Comparison of ENCODE assay signal across 8 cellular contexts in the genomic region with DNA sequence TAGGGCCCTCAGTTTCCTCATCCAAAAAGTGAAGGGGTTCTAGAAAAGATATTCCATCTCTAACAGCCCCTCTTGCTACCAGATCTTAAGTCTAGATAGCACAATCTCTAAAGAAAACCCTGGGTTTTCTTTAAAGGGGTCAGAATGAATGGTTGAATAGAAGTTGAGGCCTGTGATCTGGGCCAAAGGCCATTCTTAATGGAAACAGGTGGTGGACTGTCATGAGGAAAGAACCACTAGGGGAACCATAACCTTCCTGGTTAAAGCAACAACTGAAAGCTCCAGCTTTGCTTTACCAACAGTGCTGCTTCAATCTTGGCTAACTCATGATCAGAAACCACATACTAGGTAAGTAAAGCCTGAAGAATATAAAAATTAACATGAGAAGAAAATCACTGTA. TPM values are rescaled to one million over a fixed set of nuclear protein-coding genes. Genes with fewer than 3 reads are reported as not detected.
DNase-seq lines count a peak whose midpoint lies in the region; ATAC-seq and TF ChIP-seq lines count a peak whose summit lies in the region.

No MANE protein-coding gene starts in this region.

- H3K9ac ChIP-seq in duodenal mucosa (ENCODE audit: low read depth in 1 of 2, low read length in 2 of 2) (peak overlapping the region in 1 of 2 donors; percentile 96), neural progenitor cell (no peak overlapping the region)

- peaks cover 67% of the 10 kb centered on the region for H3K79me2 ChIP-seq in OCI-LY7 (ENCODE audit: insufficient read depth, low read depth, low read length)
- H3K79me2 ChIP-seq in neural progenitor cell (ENCODE audit: low read depth) = peaks cover 69% of the 10 kb centered on the region

- peaks cover 22% of the 10 kb centered on the region for H3K36me3 Mint-ChIP-seq in neural progenitor cell

- no peak for DNase-seq in heart right ventricle
- no peak for DNase-seq in cardiac septum (ENCODE audit: low spot score)
- peak; percentile 71 for DNase-seq in OCI-LY7 (ENCODE audit: low spot score)
- DNase-seq in neural progenitor cell (ENCODE audit: low spot score) = peak; percentile 63
- no peak for DNase-seq in NCI-H2171 (lab: John Stamatoyannopoulos, UW)
- no peak for DNase-seq in omental fat pad (ENCODE audit: low spot score)

- H3K4me2 ChIP-seq in OCI-LY7 (ENCODE audit: low read length) = peak overlapping the region; percentile 78
- peak overlapping the region; percentile 98 for H3K4me2 ChIP-seq in neural progenitor cell

- peaks cover 34% of the 10 kb centered on the region for H3F3A ChIP-seq in neural progenitor cell (ENCODE audit: low read depth)

- no peak overlapping the region for H2AFZ ChIP-seq in OCI-LY7 (ENCODE audit: low read length)
- H2AFZ ChIP-seq in neural progenitor cell (replicated peaks) = no peak overlapping the region

- POLR2A ChIA-PET in OCI-LY7 (lab: Charles Lee) = interaction anchor here (0.6 to 2.5 kb wide), 6 partner anchors 11 to 385 kb away, joined by 3 to 13 read pairs (median 4); no protein-coding TSS in a partner anchor

- no peaks in the 10 kb centered on the region for H3K27me3 Mint-ChIP-seq in neural progenitor cell (ENCODE audit: insufficient read depth, low read depth)

- H3K4me1 ChIP-seq in heart right ventricle = peaks cover 4 to 62% (median 45%) of the 10 kb centered on the region in 9 donors
- peaks cover 29% of the 10 kb centered on the region for H3K4me1 ChIP-seq in OCI-LY7 (ENCODE audit: insufficient read depth, low read length, poor library complexity, severe bottlenecking)
- peaks cover 10 to 18% of the 10 kb centered on the region in 2 donors for H3K4me1 ChIP-seq in duodenal mucosa (ENCODE audit: control insufficient read depth in 1 of 2, insufficient read depth in 2 of 2, low read length in 2 of 2)
- peaks cover 12% of the 10 kb centered on the region for H3K4me1 ChIP-seq in neural progenitor cell

- peak overlapping the region in 8 of 10 donors; percentile 83 to 99 (median 94) for H3K4me3 ChIP-seq in heart right ventricle
- H3K4me3 ChIP-seq in OCI-LY7 (ENCODE audit: low read depth, low read length, poor library complexity, severe bottlenecking) = peak overlapping the region; percentile 89
- peak overlapping the region; percentile 77 to 99 for H3K4me3 ChIP-seq in duodenal mucosa (ENCODE audit: low read depth in 1 of 2, low read length in 2 of 2)
- H3K4me3 ChIP-seq in neural progenitor cell = peak overlapping the region; percentile 89

- no TSS peak for BruUV-seq in OCI-LY7 (replicated peaks; lab: Mats Ljungman, UMichigan)

- H3K27ac ChIP-seq in heart right ventricle (peak overlapping the region in 3 of 10 donors; percentile 6 to 97 (median 96)), OCI-LY7 (ENCODE audit: low read depth, low read length, poor library complexity, severe bottlenecking) (peak overlapping the region; percentile 65), duodenal mucosa (ENCODE audit: low read depth, low read length) (no peak overlapping the region), neural progenitor cell (no peak overlapping the region)

- H3K9me3 Mint-ChIP-seq in neural progenitor cell = no peaks in the 10 kb centered on the region

- peaks cover 25% of the 10 kb centered on the region; the same call in 1 of the 2 replicates for H4K20me1 ChIP-seq in OCI-LY7 (ENCODE audit: insufficient read depth, low read length)
- peaks cover 62% of the 10 kb centered on the region for H4K20me1 ChIP-seq in neural progenitor cell (ENCODE audit: low read depth)

- no peak overlapping the region for H3K27ac Mint-ChIP-seq in neural progenitor cell

- no peaks in the 10 kb centered on the region for H3K9me2 ChIP-seq in OCI-LY7 (ENCODE audit: insufficient read depth, low read length)

- TF ChIP-seq CTCF in heart right ventricle (IDR thresholded peaks at IDR 0.05) (peak in 4 of 9 donors; percentile 24 to 41 (median 35)), OCI-LY7 (conservative IDR thresholded peaks at IDR 0.05; ENCODE audit: low read length) (peak; percentile 79), neural progenitor cell (IDR thresholded peaks at IDR 0.05) (peak; percentile 55), omental fat pad (IDR thresholded peaks at IDR 0.05) (no peak)

- peaks cover 31% of the 10 kb centered on the region for H3K4me1 Mint-ChIP-seq in neural progenitor cell

- H3K36me3 ChIP-seq in heart right ventricle (peaks cover 0 to 5% (median 0%) of the 10 kb centered on the region in 9 donors), OCI-LY7 (ENCODE audit: insufficient read depth, low read length) (peaks cover 57% of the 10 kb centered on the region), duodenal mucosa (ENCODE audit: control insufficient read depth in 1 of 2, insufficient read depth in 2 of 2, low read length in 2 of 2) (no peaks in the 10 kb centered on the region), neural progenitor cell (no peaks in the 10 kb centered on the region)

- no peak for ATAC-seq in heart right ventricle
- ATAC-seq in GM19397 (IDR thresholded peaks at IDR 0.05; ENCODE audit: unreplicated experiment) = no peak
- no peak for ATAC-seq in omental fat pad (ENCODE audit: low FRiP score)

- H3K9me3 ChIP-seq in heart right ventricle = no peaks in the 10 kb centered on the region
- H3K9me3 ChIP-seq in OCI-LY7 (ENCODE audit: low read length) = no peaks in the 10 kb centered on the region
- H3K9me3 ChIP-seq in duodenal mucosa (ENCODE audit: control insufficient read depth in 1 of 2, low read length in 2 of 2) = no peaks in the 10 kb centered on the region
- no peaks in the 10 kb centered on the region for H3K9me3 ChIP-seq in neural progenitor cell (ENCODE audit: low read depth)

- CTCF ChIA-PET in OCI-LY7 (lab: Charles Lee; ENCODE audit: unreplicated experiment) = no interaction called here

- intact Hi-C loops in heart right ventricle (cut with DNase I) (loop anchor here in 5 of 10 donors (5.0 to 10.0 kb wide), 3 partner anchors 34 to 84 kb away; no protein-coding TSS in a partner anchor), cardiac septum (cut with DNase I) (loop anchor here (5.0 kb wide), 2 partner anchors 44 to 84 kb away; no protein-coding TSS in a partner anchor), OCI-LY7 (cut with micrococcal nuclease; ENCODE audit: unreplicated experiment) (loop anchor here (1.0 kb wide), 1 partner anchor 216 kb away; the partner anchor contains the start of gene FNBP4)

- peak overlapping the region; percentile 98 for H3K4me3 Mint-ChIP-seq in neural progenitor cell

- H3K27me3 ChIP-seq in heart right ventricle (no peaks in the 10 kb centered on the region), duodenal mucosa (ENCODE audit: control insufficient read depth in 1 of 2, insufficient read depth in 2 of 2, low read length in 2 of 2) (no peaks in the 10 kb centered on the region), neural progenitor cell (no peaks in the 10 kb centered on the region)

RNA-seq across cellular contexts. Expression of gene CELF1, which starts 1.8 kb away (rescaled TPM):
- 10 to 100 TPM; 68.3 to 97.0 (median 87.7) TPM for total RNA-seq in heart right ventricle
- 10 to 100 TPM; 24.4 to 35.8 TPM for polyA plus RNA-seq in heart right ventricle
- total RNA-seq in cardiac septum = 102 TPM
- total RNA-seq in OCI-LY7 (2014; rRNA removed; shearing (Covaris generic)) = 82.1 and 87.4 TPM in 2 replicates
- total RNA-seq in OCI-LY7 (2022) = 143 and 149 TPM in 2 replicates
- total RNA-seq in neural progenitor cell (ENCODE audit: low replicate concordance) = 170 and 173 TPM in 2 replicates
- 100 to 1,000 TPM in 2 of 4 donors, 10 to 100 TPM in 2; 90.3 to 126 (median 110) TPM for total RNA-seq in omental fat pad

RNA-seq across cellular contexts. Expression of gene PTPMT1, which starts 14.3 kb away (rescaled TPM):
- total RNA-seq in heart right ventricle (10 to 100 TPM; 16.9 to 24.6 (median 21.3) TPM), cardiac septum (18.7 TPM), OCI-LY7 (2022) (27.6 TPM in 2 replicates), neural progenitor cell (ENCODE audit: low replicate concordance) (60.4 and 73.6 TPM in 2 replicates), omental fat pad (100 to 1,000 TPM in 3 of 4 donors, 10 to 100 TPM in 1; 99.2 to 173 (median 112) TPM)
- polyA plus RNA-seq in heart right ventricle = 10 to 100 TPM; 36.4 to 66.9 TPM
- total RNA-seq in OCI-LY7 (2014; rRNA removed; shearing (Covaris generic)) = 52.6 and 62.8 TPM in 2 replicates

RNA-seq across cellular contexts. Expression of gene KBTBD4, which starts 27.7 kb away (rescaled TPM):
- 10 to 100 TPM; 13.6 to 21.0 (median 16.2) TPM for total RNA-seq in heart right ventricle
- 1 to 10 TPM; 3.1 to 9.2 TPM for polyA plus RNA-seq in heart right ventricle
- 14.3 TPM for total RNA-seq in cardiac septum
- total RNA-seq in OCI-LY7 (2014; rRNA removed; shearing (Covaris generic)) = 25.2 and 25.8 TPM in 2 replicates
- total RNA-seq in OCI-LY7 (2022) = 18.4 and 18.6 TPM in 2 replicates
- total RNA-seq in neural progenitor cell (ENCODE audit: low replicate concordance) = 19.5 and 23.9 TPM in 2 replicates
- 10 to 100 TPM; 12.4 to 18.7 (median 16.7) TPM for total RNA-seq in omental fat pad

RNA-seq across cellular contexts. Expression of gene NDUFS3, which starts 27.8 kb away (rescaled TPM):
- total RNA-seq in heart right ventricle = 100 to 1,000 TPM; 171 to 359 (median 287) TPM
- 100 to 1,000 TPM; 291 to 570 TPM for polyA plus RNA-seq in heart right ventricle
- total RNA-seq in cardiac septum = 234 TPM
- 73.9 and 92.7 TPM in 2 replicates for total RNA-seq in OCI-LY7 (2014; rRNA removed; shearing (Covaris generic))
- total RNA-seq in OCI-LY7 (2022) = 122 and 135 TPM in 2 replicates
- 78.9 and 91.2 TPM in 2 replicates for total RNA-seq in neural progenitor cell (ENCODE audit: low replicate concordance)
- 10 to 100 TPM; 46.4 to 51.9 (median 48.6) TPM for total RNA-seq in omental fat pad

RNA-seq across cellular contexts. Expression of gene FAM180B, which starts 35.4 kb away (rescaled TPM):
- total RNA-seq in heart right ventricle (1 to 10 TPM in 1 of 10 donors, under 1 TPM in 4, not detected in 5; 0.19 to 1.0 (median 0.24) TPM), cardiac septum (not detected), OCI-LY7 (2022) (0.23 and 0.26 TPM in 2 replicates), neural progenitor cell (ENCODE audit: low replicate concordance) (not detected in 2 replicates), omental fat pad (under 1 TPM in 1 of 4 donors, not detected in 3; 0.48 TPM)
- polyA plus RNA-seq in heart right ventricle = under 1 TPM in 1 of 2 donors, not detected in 1; 0.07 TPM
- total RNA-seq in OCI-LY7 (2014; rRNA removed; shearing (Covaris generic)) = 0.22 and 0.85 TPM in 2 replicates

Comparison
In these comparisons a context has a peak if more than half of its experiments do, and no peak if none do; other contexts are left out.
1. DNase-seq: peak in OCI-LY7 (single experiment) and neural progenitor cell (single experiment); none in heart right ventricle (0 of 2), cardiac septum (single experiment), NCI-H2171 (single experiment) and omental fat pad (single experiment).
2. CTCF ChIP-seq: peak in OCI-LY7 (single experiment) and neural progenitor cell (single experiment); none in omental fat pad (0 of 3).
3. Peak in every context shown above with its lines, with median percentiles within 50 percentile points of each other: H3K4me3 ChIP-seq.